1 cellular context compared by ENCODE assay signal in genomic region chr6:25447570-25447929, GRCh38.
TF ChIP-seq lines count a peak whose summit lies in the region.

No MANE protein-coding gene starts in this region.

TF ChIP-seq in H1, 55 proteins besides CTCF, POLR2A, EP300 and RAD21 (continued from another document):
- TF ChIP-seq CHD7 (IDR thresholded peaks at IDR 0.05; ENCODE audit: insufficient replicate concordance, low read length) = no peak
- TF ChIP-seq JUN (IDR thresholded peaks at IDR 0.05; ENCODE audit: low read depth, low read length) = no peak
- TF ChIP-seq SP4 (IDR thresholded peaks at IDR 0.05; ENCODE audit: low read length) = no peak
- no peak for TF ChIP-seq YY1 (IDR thresholded peaks at IDR 0.05; ENCODE audit: low read depth, low read length)
- TF ChIP-seq TAF7 (optimal IDR thresholded peaks at IDR 0.05; ENCODE audit: borderline replicate concordance, low read depth, low read length) = no peak
- TF ChIP-seq SUZ12 (IDR thresholded peaks at IDR 0.05; ENCODE audit: low read length) = no peak
- no peak for TF ChIP-seq SIRT6 (IDR thresholded peaks at IDR 0.05; ENCODE audit: low read length)
- no peak for TF ChIP-seq SP2 (IDR thresholded peaks at IDR 0.05; ENCODE audit: low read length)
- TF ChIP-seq RBBP5 (IDR thresholded peaks at IDR 0.05; ENCODE audit: borderline replicate concordance, low read depth, low read length) = no peak
- no peak for TF ChIP-seq KDM4A (IDR thresholded peaks at IDR 0.05; ENCODE audit: low read depth, low read length, severe bottlenecking)
- no peak for TF ChIP-seq GTF2F1 (IDR thresholded peaks at IDR 0.05; ENCODE audit: borderline replicate concordance, low read depth, low read length)
TF ChIP-seq in H1: peak in this region for 0.
